ENCODE assay signal across 1 cellular context in genomic region chr1:154353460-154353904, GRCh38.
TF ChIP-seq lines count a peak whose summit lies in the region.

No MANE protein-coding gene starts in this region.

TF ChIP-seq in K562, 482 proteins besides CTCF, POLR2A, EP300 and RAD21 (continued from another document and continues in another):
- TF ChIP-seq ZHX1 (conservative IDR thresholded peaks at IDR 0.05; ENCODE audit: low read length): no peak
- TF ChIP-seq THRAP3 (IDR thresholded peaks at IDR 0.05; ENCODE audit: borderline replicate concordance): 0 out of 2 replicates have a peak, but pooled peaks have one; percentile 73
- TF ChIP-seq PRMT5 (CRISPR knock-in tag; IDR thresholded peaks at IDR 0.05): no peak
- no peak for TF ChIP-seq HIVEP1 (CRISPR knock-in tag; IDR thresholded peaks at IDR 0.05)
- peak; percentile 86; the same call in 1 of the 2 replicates for TF ChIP-seq SOX6 (IDR thresholded peaks at IDR 0.05)
- TF ChIP-seq ZFP36 (IDR thresholded peaks at IDR 0.05; ENCODE audit: low read depth, low read length, partially characterized antibody): no peak
- TF ChIP-seq DLX4 (CRISPR knock-in tag; IDR thresholded peaks at IDR 0.05): no peak
- TF ChIP-seq CUX1 (CRISPR knock-in tag; IDR thresholded peaks at IDR 0.05): no peak
- peak; percentile 36; the same call in 1 of the 2 replicates for TF ChIP-seq POLR2AphosphoS5 (IDR thresholded peaks at IDR 0.05; ENCODE audit: control insufficient read depth, insufficient read depth, low read depth, low read length)
- no peak for TF ChIP-seq ZNF354B (CRISPR knock-in tag; IDR thresholded peaks at IDR 0.05)
- TF ChIP-seq ZNF609 (CRISPR knock-in tag; IDR thresholded peaks at IDR 0.05; ENCODE audit: borderline replicate concordance): no peak
- no peak; the same call in 1 of the 2 replicates for TF ChIP-seq ZNF121 (CRISPR knock-in tag; conservative IDR thresholded peaks at IDR 0.05)
- TF ChIP-seq MBD1 (CRISPR knock-in tag; IDR thresholded peaks at IDR 0.05): no peak
- TF ChIP-seq NCOR1 (IDR thresholded peaks at IDR 0.05): peak; percentile 86
- TF ChIP-seq ARID1B (IDR thresholded peaks at IDR 0.05): peak; percentile 92
- TF ChIP-seq SMAD3 (CRISPR knock-in tag; conservative IDR thresholded peaks at IDR 0.05): no peak
- TF ChIP-seq ZBTB1 (CRISPR knock-in tag; IDR thresholded peaks at IDR 0.05; ENCODE audit: borderline replicate concordance, low read depth): no peak
- TF ChIP-seq GABPA (tag; conservative IDR thresholded peaks at IDR 0.05; ENCODE audit: low read depth): 0 out of 2 replicates have a peak, but pooled peaks have one; percentile 16
- TF ChIP-seq IRF1 (CRISPR knock-in tag; IDR thresholded peaks at IDR 0.05; ENCODE audit: borderline replicate concordance): no peak
- no peak for TF ChIP-seq ZNF395 (CRISPR knock-in tag; IDR thresholded peaks at IDR 0.05)
- no peak for TF ChIP-seq SRSF3 (IDR thresholded peaks at IDR 0.05; ENCODE audit: insufficient read depth, low read length)
- TF ChIP-seq LCOR (CRISPR knock-in tag; IDR thresholded peaks at IDR 0.05): no peak
- no peak for TF ChIP-seq ZBTB43 (CRISPR knock-in tag; IDR thresholded peaks at IDR 0.05)
